9 cellular contexts compared by ENCODE assay signal in genomic region chr4:1055721-1056590, GRCh38. TPM values are rescaled to one million over a fixed set of nuclear protein-coding genes. Genes with fewer than 3 reads are reported as not detected.
DNase-seq lines count a peak whose midpoint lies in the region; ATAC-seq and TF ChIP-seq lines count a peak whose summit lies in the region.
"Had no signal": no experiment of that assay in that cellular context is flagged by ENCODE, and none has a peak within 500 bp of the region (broad histone marks: within the 10 kb centered on the region; RNA-seq: fewer than 3 reads in every experiment).

No MANE protein-coding gene starts in this region.

- ATAC-seq in heart left ventricle: peak in 3 of 4 donors; percentile 32 to 55 (median 40)
- peak; percentile 91 for ATAC-seq in WTC11
- ATAC-seq in omental fat pad (ENCODE audit: low FRiP score): peak; percentile 81
- ATAC-seq in aorta (ENCODE audit: low FRiP score): peak; percentile 31
- no peak for ATAC-seq in GM19324 (IDR thresholded peaks at IDR 0.05; ENCODE audit: low FRiP score, unreplicated experiment)

- H3K36me3 ChIP-seq in heart left ventricle: no peaks in the 10 kb centered on the region
- no peaks in the 10 kb centered on the region for H3K36me3 ChIP-seq in aorta (ENCODE audit: control insufficient read depth in 1 of 2, insufficient read depth in 2 of 2, low read length in 1 of 2)

- H3K27me3 Mint-ChIP-seq in WTC11 (ENCODE audit: low read depth): peaks cover 32% of the 10 kb centered on the region

- peak overlapping the region in 6 of 12 donors; percentile 22 to 50 (median 40) for H3K4me3 ChIP-seq in heart left ventricle
- H3K4me3 ChIP-seq in aorta (ENCODE audit: low read length in 2 of 2): no peak overlapping the region

- no peak overlapping the region; the same call in 1 of the 2 replicates for H3K4me3 Mint-ChIP-seq in WTC11

- intact Hi-C loops in heart left ventricle (cut with DNase I): no loop called here
- intact Hi-C loops in cardiac septum (cut with DNase I): no loop called here
- intact Hi-C loops in aorta (cut with DNase I): no loop called here

- DNase-seq in heart left ventricle (peak in 1 of 5 donors; percentile 77), cardiac septum (ENCODE audit: low spot score) (no peak), WTC11 (ENCODE audit: low spot score) (peak; percentile 59), omental fat pad (ENCODE audit: low spot score) (no peak), aorta (peak; percentile 56 to 78), kidney glomerular epithelial cell (lab: John Stamatoyannopoulos, UW) (no peak)
- DNase-seq in central memory CD4-positive, alpha-beta T cell: peak; percentile 91

- H3K27me3 ChIP-seq in heart left ventricle: peaks cover 0 to 74% (median 21%) of the 10 kb centered on the region in 9 donors
- no peaks in the 10 kb centered on the region for H3K27me3 ChIP-seq in aorta (ENCODE audit: control insufficient read depth in 1 of 2, insufficient read depth in 2 of 2, low read length in 1 of 2)

- TF ChIP-seq POLR2A in heart left ventricle (IDR thresholded peaks at IDR 0.05): no peak

- no peaks in the 10 kb centered on the region for H3K36me3 Mint-ChIP-seq in WTC11

- CTCF ChIA-PET in WTC11 (lab: Charles Lee): interaction anchor here (0.7 to 1.5 kb wide), 5 partner anchors 17 to 75 kb away, joined by 3 to 4 read pairs (median 3); no protein-coding TSS in a partner anchor

- peaks cover 8% of the 10 kb centered on the region; the same call in 1 of the 2 replicates for H3K4me1 Mint-ChIP-seq in WTC11

- no peaks in the 10 kb centered on the region for H3K9me3 Mint-ChIP-seq in WTC11

- H3K4me1 ChIP-seq in heart left ventricle: peaks cover 0 to 31% (median 6%) of the 10 kb centered on the region in 12 donors
- H3K4me1 ChIP-seq in aorta (ENCODE audit: control insufficient read depth in 1 of 2, insufficient read depth in 2 of 2, low read length in 2 of 2): no peaks in the 10 kb centered on the region

- TF ChIP-seq CTCF in heart left ventricle (IDR thresholded peaks at IDR 0.05) (no peak), WTC11 (IDR thresholded peaks at IDR 0.05) (no peak), omental fat pad (IDR thresholded peaks at IDR 0.05) (no peak)

- H3K27ac Mint-ChIP-seq in WTC11: no peak overlapping the region

- WGBS in heart left ventricle, 4 donors: 47 to 61% (median 53%) methylated on average over 29 to 34 of the region's 34 CpGs
- 51 to 57% methylated on average over 34 of the region's 34 CpGs for WGBS in aorta, 2 donors

- POLR2A ChIA-PET in WTC11 (lab: Charles Lee): no interaction called here

- H3K9me3 ChIP-seq in heart left ventricle (no peaks in the 10 kb centered on the region), aorta (ENCODE audit: control insufficient read depth, low read length) (no peaks in the 10 kb centered on the region)

- H3K27ac ChIP-seq in heart left ventricle: peak overlapping the region in 1 of 12 donors; percentile 27
- no peak overlapping the region for H3K27ac ChIP-seq in aorta (ENCODE audit: low read depth in 1 of 2, low read length in 2 of 2)
- H3K27ac ChIP-seq: C4-2B had no signal

TF ChIP-seq in WTC11, 78 proteins besides CTCF, POLR2A, EP300 and RAD21:
- TF ChIP-seq, protein P1, sequence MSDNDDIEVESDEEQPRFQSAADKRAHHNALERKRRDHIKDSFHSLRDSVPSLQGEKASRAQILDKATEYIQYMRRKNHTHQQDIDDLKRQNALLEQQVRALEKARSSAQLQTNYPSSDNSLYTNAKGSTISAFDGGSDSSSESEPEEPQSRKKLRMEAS (CRISPR knock-in tag; IDR thresholded peaks at IDR 0.05): peak; percentile 75; the same call in 1 of the 2 replicates
- TF ChIP-seq USF1 (CRISPR knock-in tag; IDR thresholded peaks at IDR 0.05) (peak; percentile 53; the same call in 1 of the 2 replicates), USF2 (CRISPR knock-in tag; IDR thresholded peaks at IDR 0.05) (peak; percentile 51), ESRRA (CRISPR knock-in tag; IDR thresholded peaks at IDR 0.05; ENCODE audit: borderline replicate concordance) (no peak), FOXP4 (CRISPR knock-in tag; IDR thresholded peaks at IDR 0.05) (no peak), GRHL2 (CRISPR knock-in tag; IDR thresholded peaks at IDR 0.05; ENCODE audit: insufficient replicate concordance, severe bottlenecking) (no peak), CREM (CRISPR knock-in tag; IDR thresholded peaks at IDR 0.05) (no peak), RELA (CRISPR knock-in tag; IDR thresholded peaks at IDR 0.05; ENCODE audit: borderline replicate concordance) (no peak), NR1H2 (CRISPR knock-in tag; IDR thresholded peaks at IDR 0.05) (no peak), ZNF416 (CRISPR knock-in tag; IDR thresholded peaks at IDR 0.05) (no peak), NFE2L1 (CRISPR knock-in tag; IDR thresholded peaks at IDR 0.05) (no peak), MYBL2 (CRISPR knock-in tag; IDR thresholded peaks at IDR 0.05) (no peak), KAT7 (CRISPR knock-in tag; IDR thresholded peaks at IDR 0.05; ENCODE audit: borderline replicate concordance) (no peak)
- TF ChIP-seq, protein P2, sequence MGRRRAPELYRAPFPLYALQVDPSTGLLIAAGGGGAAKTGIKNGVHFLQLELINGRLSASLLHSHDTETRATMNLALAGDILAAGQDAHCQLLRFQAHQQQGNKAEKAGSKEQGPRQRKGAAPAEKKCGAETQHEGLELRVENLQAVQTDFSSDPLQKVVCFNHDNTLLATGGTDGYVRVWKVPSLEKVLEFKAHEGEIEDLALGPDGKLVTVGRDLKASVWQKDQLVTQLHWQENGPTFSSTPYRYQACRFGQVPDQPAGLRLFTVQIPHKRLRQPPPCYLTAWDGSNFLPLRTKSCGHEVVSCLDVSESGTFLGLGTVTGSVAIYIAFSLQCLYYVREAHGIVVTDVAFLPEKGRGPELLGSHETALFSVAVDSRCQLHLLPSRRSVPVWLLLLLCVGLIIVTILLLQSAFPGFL (CRISPR knock-in tag; IDR thresholded peaks at IDR 0.05; ENCODE audit: borderline replicate concordance): no peak
- TF ChIP-seq, protein P3, sequence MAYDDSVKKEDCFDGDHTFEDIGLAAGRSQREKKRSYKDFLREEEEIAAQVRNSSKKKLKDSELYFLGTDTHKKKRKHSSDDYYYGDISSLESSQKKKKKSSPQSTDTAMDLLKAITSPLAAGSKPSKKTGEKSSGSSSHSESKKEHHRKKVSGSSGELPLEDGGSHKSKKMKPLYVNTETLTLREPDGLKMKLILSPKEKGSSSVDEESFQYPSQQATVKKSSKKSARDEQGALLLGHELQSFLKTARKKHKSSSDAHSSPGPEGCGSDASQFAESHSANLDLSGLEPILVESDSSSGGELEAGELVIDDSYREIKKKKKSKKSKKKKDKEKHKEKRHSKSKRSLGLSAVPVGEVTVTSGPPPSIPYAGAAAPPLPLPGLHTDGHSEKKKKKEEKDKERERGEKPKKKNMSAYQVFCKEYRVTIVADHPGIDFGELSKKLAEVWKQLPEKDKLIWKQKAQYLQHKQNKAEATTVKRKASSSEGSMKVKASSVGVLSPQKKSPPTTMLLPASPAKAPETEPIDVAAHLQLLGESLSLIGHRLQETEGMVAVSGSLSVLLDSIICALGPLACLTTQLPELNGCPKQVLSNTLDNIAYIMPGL (CRISPR knock-in tag; IDR thresholded peaks at IDR 0.05): no peak
TF ChIP-seq in WTC11: peak in this region for 3.

RNA-seq across cellular contexts. Expression of gene FGFRL1, which starts 44.5 kb away (rescaled TPM):
- 10 to 100 TPM; 23.6 to 90.7 (median 30.6) TPM for total RNA-seq in heart left ventricle
- 10 to 100 TPM; 26.9 to 47.1 TPM for polyA plus RNA-seq in heart left ventricle
- 28.1 TPM for total RNA-seq in cardiac septum
- 25.9 to 30.6 TPM (median 27.3 TPM) in 3 replicates for total RNA-seq in WTC11 (2021)
- total RNA-seq in omental fat pad: 10 to 100 TPM; 25.1 to 91.7 (median 68.8) TPM
- total RNA-seq in aorta: 10 to 100 TPM; 28.9 to 32.9 TPM
- polyA plus RNA-seq in aorta: 10 to 100 TPM in 1 of 2 donors, 1 to 10 TPM in 1; 6.9 to 19.5 TPM

RNA-seq across cellular contexts. Expression of gene RNF212, which starts 57.4 kb away (rescaled TPM):
- total RNA-seq in heart left ventricle: 1 to 10 TPM in 1 of 9 donors, under 1 TPM in 4, not detected in 4; 0.25 to 1.6 (median 0.43) TPM
- under 1 TPM; 0.62 to 0.65 TPM for polyA plus RNA-seq in heart left ventricle
- 1.4 TPM for total RNA-seq in cardiac septum
- 1.0 to 2.9 TPM (median 2.7 TPM) in 3 replicates for total RNA-seq in WTC11 (2021)
- 1 to 10 TPM; 3.4 to 9.3 (median 6.6) TPM for total RNA-seq in omental fat pad
- total RNA-seq in aorta: 1 to 10 TPM; 1.3 to 8.9 TPM
- under 1 TPM in 1 of 2 donors, not detected in 1; 0.74 TPM for polyA plus RNA-seq in aorta

Comparison
In these comparisons a context has a peak if more than half of its experiments do, and no peak if none do; other contexts are left out.
1. DNase-seq: peak in WTC11 (single experiment), central memory CD4-positive, alpha-beta T cell (single experiment) and aorta (2 of 2); none in cardiac septum (single experiment), omental fat pad (single experiment) and kidney glomerular epithelial cell (single experiment).